In the genomic region with DNA sequence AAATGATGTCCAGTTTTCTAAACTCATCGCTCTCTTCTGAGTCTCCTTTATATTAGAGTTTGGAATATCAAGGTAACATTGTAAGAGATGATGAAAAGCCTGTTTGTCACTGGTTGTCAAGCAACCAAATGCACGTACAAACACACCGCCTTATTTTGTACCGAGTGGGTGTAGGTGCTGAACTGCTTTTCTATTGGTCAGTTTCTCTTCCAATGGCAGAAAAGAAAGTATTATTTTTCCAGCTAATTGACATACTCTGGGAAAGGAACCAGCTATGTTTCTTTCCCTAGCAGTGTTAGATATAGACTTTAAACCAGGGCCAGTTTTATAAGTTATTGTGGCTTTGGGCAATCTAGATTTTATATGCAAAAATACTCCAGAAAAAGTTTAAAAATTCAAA, we compare ENCODE assay signal across 12 cellular contexts. TPM values are rescaled to one million over a fixed set of nuclear protein-coding genes. Genes with fewer than 3 reads are reported as not detected.
DNase-seq lines count a peak whose midpoint lies in the region; ATAC-seq, FAIRE-seq and TF ChIP-seq lines count a peak whose summit lies in the region.
"Had no signal": no experiment of that assay in that cellular context is flagged by ENCODE, and none has a peak within 500 bp of the region (broad histone marks: within the 10 kb centered on the region; RNA-seq: fewer than 3 reads in every experiment).

No MANE protein-coding gene starts in this region.

- CTCF ChIA-PET in HCT116 (lab: Charles Lee), result no interaction called here

- H3K4me3 ChIP-seq in HCT116 (replicated peaks in 1 of 2; ENCODE audit: low read depth in 1 of 2, low read length in 2 of 2), result no peak overlapping the region
- H3K4me3 ChIP-seq in heart left ventricle, result no peak overlapping the region

- H3K4me2 ChIP-seq in HCT116 (ENCODE audit: low read length), result no peak overlapping the region

- POLR2A ChIA-PET in HCT116 (lab: Charles Lee), result no interaction called here

- H2AFZ ChIP-seq in HCT116 (ENCODE audit: low read depth, low read length, poor library complexity, severe bottlenecking), result peak overlapping the region; percentile 14
- H2AFZ ChIP-seq: parathyroid adenoma had no signal

- RAD21 ChIA-PET in HCT116 (lab: Charles Lee; ENCODE audit: low non-redundant PET in 1 of 2, low total read pairs in 2 of 2, uncharacterized antibody in 2 of 2, unreplicated experiment in 2 of 2), result no interaction called here

- H4K20me1 ChIP-seq in HCT116 (ENCODE audit: insufficient read depth), result no peaks in the 10 kb centered on the region

- H3K9me2 ChIP-seq in HCT116 (ENCODE audit: insufficient read depth), result no peaks in the 10 kb centered on the region

- H3K9me3 ChIP-seq in HCT116 (ENCODE audit: control insufficient read depth in 1 of 2, insufficient read depth in 1 of 2, low read depth in 1 of 2, low read length in 2 of 2) (no peaks in the 10 kb centered on the region), heart left ventricle (no peaks in the 10 kb centered on the region)

- no peaks in the 10 kb centered on the region for H3K36me3 ChIP-seq in HCT116 (ENCODE audit: control insufficient read depth in 1 of 2, insufficient read depth in 2 of 2, low read length in 2 of 2)
- no peaks in the 10 kb centered on the region for H3K36me3 ChIP-seq in heart left ventricle

- 30 to 49% (median 36%) methylated on average over 4 of the region's 4 CpGs for WGBS in heart left ventricle, 4 donors

- TF ChIP-seq POLR2A in HCT116 (IDR thresholded peaks at IDR 0.05; ENCODE audit: borderline replicate concordance, extremely low read depth, insufficient read depth, insufficient read length), result no peak
- peak in 1 of 2 donors; percentile 39 for TF ChIP-seq POLR2A in heart left ventricle (IDR thresholded peaks at IDR 0.05)

- H3K27ac ChIP-seq in HCT116 (ENCODE audit: low read depth, low read length) (no peak overlapping the region), angular gyrus (ENCODE audit: low read depth, low read length) (peak overlapping the region; percentile 89), heart left ventricle (peak overlapping the region; percentile 56 to 97 (median 82))
- H3K27ac ChIP-seq: parathyroid adenoma had no signal

- DNase-seq in HCT116 (ENCODE audit: low read depth, low spot score), result peak; percentile 3
- peak in 2 of 5 donors; percentile 35 to 48 for DNase-seq in heart left ventricle
- peak; percentile 43 for DNase-seq in putamen (ENCODE audit: low spot score)
- DNase-seq in stimulated activated CD4-positive, alpha-beta T cell treated with anti-CD3 and anti-CD28 coated beads, Interleukin-12 subunit alpha, Interleukin-12 subunit beta, amount 100 ng/mL, for 4 hours, result no peak
- DNase-seq in glomerular visceral epithelial cell (ENCODE audit: extremely low spot score), result no peak
- no peak for DNase-seq in GM19239 (ENCODE audit: insufficient read length, low spot score)
- DNase-seq: activated naive CD4-positive, alpha-beta T cell; kidney glomerular epithelial cell; NCI-H2171 treated with DMSO at 0.1 percent for 48 hours had no signal

- no peak for TF ChIP-seq RAD21 in HCT116 (IDR thresholded peaks at IDR 0.05; ENCODE audit: low read depth)

- H3K27me3 ChIP-seq in HCT116 (ENCODE audit: insufficient read depth, low read length), result no peaks in the 10 kb centered on the region
- H3K27me3 ChIP-seq in heart left ventricle, result no peaks in the 10 kb centered on the region

- no peak for FAIRE-seq in GM19239 (lab: Jason Lieb, UNC)

- H3K9ac ChIP-seq in HCT116 (ENCODE audit: low read length), result no peak overlapping the region
- H3K9ac ChIP-seq: parathyroid adenoma had no signal

- TF ChIP-seq CTCF in HCT116 (IDR thresholded peaks at IDR 0.05 in 2 of 3, conservative IDR thresholded peaks at IDR 0.05 in 1 of 3; ENCODE audit: borderline replicate concordance in 1 of 3, insufficient read depth in 1 of 3, low read depth in 2 of 3, low read length in 2 of 3), result no peak
- TF ChIP-seq CTCF in heart left ventricle (IDR thresholded peaks at IDR 0.05), result no peak

- H3K4me1 ChIP-seq in HCT116 (ENCODE audit: control insufficient read depth in 1 of 2, insufficient read depth in 2 of 2, low read length in 2 of 2), result no peaks in the 10 kb centered on the region
- peaks cover 0 to 55% (median 7%) of the 10 kb centered on the region in 12 donors for H3K4me1 ChIP-seq in heart left ventricle
- H3K4me1 ChIP-seq: parathyroid adenoma had no signal

- ATAC-seq in HCT116 (peak; percentile 47; the same call in 1 of the 2 replicates), heart left ventricle (peak; percentile 83 to 88 (median 86)), GM18511 (IDR thresholded peaks at IDR 0.05; ENCODE audit: unreplicated experiment) (no peak)

- intact Hi-C loops in HCT116 (cut with micrococcal nuclease), result no loop called here
- intact Hi-C loops in heart left ventricle (cut with DNase I), result loop anchor here in 4 of 10 donors (5.0 to 10.0 kb wide), 2 partner anchors 51 to 54 kb away; no protein-coding TSS in a partner anchor

- no TSS peak for BruUV-seq in HCT116 (replicated peaks; lab: Mats Ljungman, UMichigan)

- H3K79me2 ChIP-seq in HCT116 (ENCODE audit: insufficient read depth, low read length), result no peaks in the 10 kb centered on the region
- H3K79me2 ChIP-seq: parathyroid adenoma had no signal

TF ChIP-seq in HCT116, 20 proteins besides CTCF, POLR2A, EP300 and RAD21 (continues in another document):
- TF ChIP-seq MAX (IDR thresholded peaks at IDR 0.05) (no peak), ZFX (IDR thresholded peaks at IDR 0.05) (no peak), CEBPB (IDR thresholded peaks at IDR 0.05; ENCODE audit: low read depth) (no peak), POLR2AphosphoS5 (IDR thresholded peaks at IDR 0.05; ENCODE audit: low read depth, low read length) (no peak), EZH2phosphoT487 (IDR thresholded peaks at IDR 0.05; ENCODE audit: borderline replicate concordance) (no peak), ATF3 (IDR thresholded peaks at IDR 0.05) (no peak), YY1 (IDR thresholded peaks at IDR 0.05; ENCODE audit: extremely low read depth, insufficient replicate concordance, low read depth, low read length) (no peak), SIN3A (IDR thresholded peaks at IDR 0.05; ENCODE audit: low read depth) (no peak), CBX3 (IDR thresholded peaks at IDR 0.05; ENCODE audit: low read depth) (no peak), SRF (IDR thresholded peaks at IDR 0.05; ENCODE audit: low read depth) (no peak), JUND (IDR thresholded peaks at IDR 0.05) (no peak), TCF7L2 (IDR thresholded peaks at IDR 0.05; ENCODE audit: borderline replicate concordance, extremely low read depth, insufficient read depth, insufficient read length) (no peak), ELF1 (IDR thresholded peaks at IDR 0.05; ENCODE audit: borderline replicate concordance, low read depth) (no peak), EZH2 (IDR thresholded peaks at IDR 0.05) (no peak), EGR1 (IDR thresholded peaks at IDR 0.05; ENCODE audit: low read depth) (no peak), SP1 (IDR thresholded peaks at IDR 0.05; ENCODE audit: low read depth) (no peak), ZNF274 (IDR thresholded peaks at IDR 0.05; ENCODE audit: low read depth, low read length) (no peak)
- TF ChIP-seq, protein P1, sequence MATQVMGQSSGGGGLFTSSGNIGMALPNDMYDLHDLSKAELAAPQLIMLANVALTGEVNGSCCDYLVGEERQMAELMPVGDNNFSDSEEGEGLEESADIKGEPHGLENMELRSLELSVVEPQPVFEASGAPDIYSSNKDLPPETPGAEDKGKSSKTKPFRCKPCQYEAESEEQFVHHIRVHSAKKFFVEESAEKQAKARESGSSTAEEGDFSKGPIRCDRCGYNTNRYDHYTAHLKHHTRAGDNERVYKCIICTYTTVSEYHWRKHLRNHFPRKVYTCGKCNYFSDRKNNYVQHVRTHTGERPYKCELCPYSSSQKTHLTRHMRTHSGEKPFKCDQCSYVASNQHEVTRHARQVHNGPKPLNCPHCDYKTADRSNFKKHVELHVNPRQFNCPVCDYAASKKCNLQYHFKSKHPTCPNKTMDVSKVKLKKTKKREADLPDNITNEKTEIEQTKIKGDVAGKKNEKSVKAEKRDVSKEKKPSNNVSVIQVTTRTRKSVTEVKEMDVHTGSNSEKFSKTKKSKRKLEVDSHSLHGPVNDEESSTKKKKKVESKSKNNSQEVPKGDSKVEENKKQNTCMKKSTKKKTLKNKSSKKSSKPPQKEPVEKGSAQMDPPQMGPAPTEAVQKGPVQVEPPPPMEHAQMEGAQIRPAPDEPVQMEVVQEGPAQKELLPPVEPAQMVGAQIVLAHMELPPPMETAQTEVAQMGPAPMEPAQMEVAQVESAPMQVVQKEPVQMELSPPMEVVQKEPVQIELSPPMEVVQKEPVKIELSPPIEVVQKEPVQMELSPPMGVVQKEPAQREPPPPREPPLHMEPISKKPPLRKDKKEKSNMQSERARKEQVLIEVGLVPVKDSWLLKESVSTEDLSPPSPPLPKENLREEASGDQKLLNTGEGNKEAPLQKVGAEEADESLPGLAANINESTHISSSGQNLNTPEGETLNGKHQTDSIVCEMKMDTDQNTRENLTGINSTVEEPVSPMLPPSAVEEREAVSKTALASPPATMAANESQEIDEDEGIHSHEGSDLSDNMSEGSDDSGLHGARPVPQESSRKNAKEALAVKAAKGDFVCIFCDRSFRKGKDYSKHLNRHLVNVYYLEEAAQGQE (IDR thresholded peaks at IDR 0.05; ENCODE audit: low read depth), result no peak

RNA-seq across cellular contexts. Expression of gene PPM1K, which starts 6.6 kb away (rescaled TPM):
- total RNA-seq in HCT116 (2021; ENCODE audit: unreplicated experiment) (4.2 TPM), heart left ventricle (100 to 1,000 TPM; 140 to 332 (median 245) TPM)
- polyA plus RNA-seq in HCT116 (2012), result 1.8 and 2.6 TPM in 2 replicates
- 10 to 100 TPM; 72.8 to 88.5 TPM for polyA plus RNA-seq in heart left ventricle

Comparison
In these comparisons a context has a peak if more than half of its experiments do, and no peak if none do; other contexts are left out.
1. DNase-seq: peak in HCT116 (single experiment) and putamen (single experiment); none in stimulated activated CD4-positive, alpha-beta T cell treated with anti-CD3 and anti-CD28 coated beads, Interleukin-12 subunit alpha, Interleukin-12 subunit beta, amount 100 ng/mL, for 4 hours (single experiment), glomerular visceral epithelial cell (single experiment) and GM19239 (single experiment).
2. RNA of gene PPM1K, which starts 6.6 kb away (total RNA-seq): 140 to 332 TPM in heart left ventricle; 4.2 TPM in HCT116 (single experiment); every median in the first group is over 10 times any median in the second.